In the genomic region with DNA sequence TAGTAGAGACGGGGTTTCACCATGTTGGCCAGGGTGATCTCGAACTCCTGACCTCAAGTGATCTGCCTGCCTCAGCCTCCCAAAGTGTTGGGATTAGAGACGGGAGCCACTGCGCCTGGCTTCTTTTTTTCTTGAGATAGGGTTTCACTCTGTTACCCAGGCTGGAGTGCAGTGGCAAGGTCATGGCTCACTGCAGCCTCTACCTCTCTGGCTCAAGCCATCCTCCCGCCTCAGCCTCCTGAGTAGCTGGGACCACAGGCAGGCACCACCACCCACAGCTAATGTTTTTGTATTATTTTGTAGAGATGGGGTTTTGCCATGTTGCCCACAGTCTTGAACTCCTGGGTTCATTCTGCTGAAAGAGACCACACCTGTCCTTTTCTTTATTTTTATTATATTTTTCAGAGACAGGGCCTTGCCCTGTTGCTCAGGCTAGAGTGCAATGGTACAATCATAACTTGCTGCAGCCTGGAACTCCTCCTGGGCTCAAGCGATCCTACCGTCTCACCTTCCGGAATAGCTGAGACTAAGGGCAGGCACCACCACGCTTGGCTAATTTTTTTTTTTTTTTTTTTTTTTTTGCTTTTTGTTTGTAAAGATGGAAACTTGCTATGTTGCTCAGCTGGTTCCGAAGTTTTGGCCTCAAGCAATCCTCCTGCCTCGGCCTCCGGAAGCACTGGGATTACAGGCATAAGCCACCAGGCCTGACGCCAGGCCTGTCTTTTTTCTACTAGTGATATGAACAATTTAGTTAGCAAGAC, we compare ENCODE assay signal across 11 cellular contexts. TPM values are rescaled to one million over a fixed set of nuclear protein-coding genes. Genes with fewer than 3 reads are reported as not detected.
DNase-seq lines count a peak whose midpoint lies in the region; ATAC-seq and TF ChIP-seq lines count a peak whose summit lies in the region.
"Had no signal": no experiment of that assay in that cellular context is flagged by ENCODE, and none has a peak within 500 bp of the region (broad histone marks: within the 10 kb centered on the region; RNA-seq: fewer than 3 reads in every experiment).

No MANE protein-coding gene starts in this region.

- H3K27me3 ChIP-seq in mesenchymal stem cell (ENCODE audit: control insufficient read depth in 1 of 2, insufficient read depth in 1 of 2, low read length in 2 of 2) (no peaks in the 10 kb centered on the region), upper lobe of right lung (no peaks in the 10 kb centered on the region)

- no peaks in the 10 kb centered on the region for H3K9me3 Mint-ChIP-seq in activated naive CD8-positive, alpha-beta T cell (ENCODE audit: low read depth)
- H3K9me3 Mint-ChIP-seq in activated naive CD8-positive, alpha-beta T cell treated with anti-CD3 and anti-CD28 coated beads for 36 hours, result no peaks in the 10 kb centered on the region
- H3K9me3 Mint-ChIP-seq in chondrocyte (ENCODE audit: low read depth), result no peaks in the 10 kb centered on the region
- H3K9me3 Mint-ChIP-seq: naive B cell had no signal

- no peak overlapping the region for H4K91ac ChIP-seq in mesenchymal stem cell (ENCODE audit: low read length)

- no peak overlapping the region for H4K8ac ChIP-seq in mesenchymal stem cell (ENCODE audit: low read length)

- no peak overlapping the region for H2BK5ac ChIP-seq in mesenchymal stem cell (ENCODE audit: low read depth, low read length, poor library complexity, severe bottlenecking)

- TF ChIP-seq CTCF in chondrocyte (IDR thresholded peaks at IDR 0.05) (no peak), upper lobe of right lung (IDR thresholded peaks at IDR 0.05) (no peak)

- H3K27ac Mint-ChIP-seq in activated naive CD8-positive, alpha-beta T cell, result no peak overlapping the region
- H3K27ac Mint-ChIP-seq in activated naive CD8-positive, alpha-beta T cell treated with anti-CD3 and anti-CD28 coated beads for 36 hours, result no peak overlapping the region
- H3K27ac Mint-ChIP-seq in chondrocyte (ENCODE audit: unreplicated experiment), result peak overlapping the region; percentile 90

- no peak overlapping the region for H3K23ac ChIP-seq in mesenchymal stem cell (ENCODE audit: low read length in 2 of 2)

- WGBS in mesenchymal stem cell, result 84% methylated on average over 11 of the region's 13 CpGs

- H3K27ac ChIP-seq in mesenchymal stem cell (ENCODE audit: low read length, poor library complexity, severe bottlenecking) (peak overlapping the region; percentile 76), upper lobe of right lung (peak overlapping the region; percentile 95)
- H3K27ac ChIP-seq: BLaER1 had no signal

- peaks cover 44% of the 10 kb centered on the region for H3K4me1 Mint-ChIP-seq in activated naive CD8-positive, alpha-beta T cell (ENCODE audit: low read depth)
- H3K4me1 Mint-ChIP-seq in activated naive CD8-positive, alpha-beta T cell treated with anti-CD3 and anti-CD28 coated beads for 36 hours, result peaks cover 45% of the 10 kb centered on the region
- peaks cover 74% of the 10 kb centered on the region for H3K4me1 Mint-ChIP-seq in chondrocyte (ENCODE audit: low read depth)

- peak overlapping the region; percentile 39 for H3K4me2 ChIP-seq in mesenchymal stem cell (ENCODE audit: low read length, poor library complexity, severe bottlenecking)
- H3K4me2 ChIP-seq: BLaER1 had no signal

- H3K36me3 ChIP-seq in mesenchymal stem cell (ENCODE audit: control insufficient read depth in 1 of 2, insufficient read depth in 2 of 2, low read depth in 1 of 2, low read length in 2 of 2), result peaks cover 4 to 52% of the 10 kb centered on the region in 2 experiments
- H3K36me3 ChIP-seq in upper lobe of right lung, result no peaks in the 10 kb centered on the region
- H3K36me3 ChIP-seq: BLaER1 had no signal

- intact Hi-C loops in upper lobe of right lung (cut with DNase I), result no loop called here

- no peak overlapping the region for H3K18ac ChIP-seq in mesenchymal stem cell (ENCODE audit: low read depth in 1 of 2, low read length in 2 of 2)

- no peak overlapping the region for H2BK120ac ChIP-seq in mesenchymal stem cell (ENCODE audit: low read depth, low read length)

- no peak overlapping the region for H3K14ac ChIP-seq in mesenchymal stem cell (ENCODE audit: low read length in 2 of 2)

- peak overlapping the region; percentile 40 for H3K4me3 Mint-ChIP-seq in activated naive CD8-positive, alpha-beta T cell
- no peak overlapping the region for H3K4me3 Mint-ChIP-seq in activated naive CD8-positive, alpha-beta T cell treated with anti-CD3 and anti-CD28 coated beads for 36 hours
- peak overlapping the region; percentile 98 for H3K4me3 Mint-ChIP-seq in chondrocyte (ENCODE audit: unreplicated experiment)

- peaks cover 2% of the 10 kb centered on the region for H3K79me1 ChIP-seq in mesenchymal stem cell (replicated peaks; ENCODE audit: low read length, poor library complexity, severe bottlenecking)

- peak overlapping the region in 1 of 2 experiments; percentile 38 for H2BK12ac ChIP-seq in mesenchymal stem cell (ENCODE audit: low read length in 2 of 2)

- H3K4me1 ChIP-seq in mesenchymal stem cell (ENCODE audit: control insufficient read depth, insufficient read depth, low read depth, low read length), result peaks cover 51% of the 10 kb centered on the region
- peaks cover 67% of the 10 kb centered on the region for H3K4me1 ChIP-seq in upper lobe of right lung

- no peak for ATAC-seq in upper lobe of right lung
- no peak for ATAC-seq in HG02798 (IDR thresholded peaks at IDR 0.05; ENCODE audit: poor library complexity, unreplicated experiment)
- no peak for ATAC-seq in activated CD4-positive, CD25-positive, alpha-beta regulatory T cell treated with anti-CD3 and anti-CD28 coated beads, Interleukin-2, amount 50 U/mL, for 24 hours

- no peak overlapping the region for H2AFZ ChIP-seq in mesenchymal stem cell (ENCODE audit: low read depth, low read length)

- peak overlapping the region; percentile 99 for H3K9ac ChIP-seq in mesenchymal stem cell (ENCODE audit: low read length)
- H3K9ac ChIP-seq: BLaER1 had no signal

- H2AK5ac ChIP-seq in mesenchymal stem cell (ENCODE audit: low read length, severe bottlenecking), result no peak overlapping the region

- H2BK15ac ChIP-seq in mesenchymal stem cell (ENCODE audit: low read depth, poor library complexity, severe bottlenecking), result no peak overlapping the region

- peak overlapping the region; percentile 39 to 89 for H3K4me3 ChIP-seq in mesenchymal stem cell (ENCODE audit: insufficient read depth in 1 of 2, low read depth in 1 of 2, low read length in 2 of 2)
- peak overlapping the region; percentile 93 for H3K4me3 ChIP-seq in upper lobe of right lung
- H3K4me3 ChIP-seq: BLaER1 had no signal

- H3K36me3 Mint-ChIP-seq in activated naive CD8-positive, alpha-beta T cell, result peaks cover 4% of the 10 kb centered on the region
- peaks cover 8% of the 10 kb centered on the region for H3K36me3 Mint-ChIP-seq in activated naive CD8-positive, alpha-beta T cell treated with anti-CD3 and anti-CD28 coated beads for 36 hours
- peaks cover 17% of the 10 kb centered on the region for H3K36me3 Mint-ChIP-seq in chondrocyte (ENCODE audit: low read depth)

- H3K27me3 Mint-ChIP-seq in activated naive CD8-positive, alpha-beta T cell, result no peaks in the 10 kb centered on the region
- peaks cover 34% of the 10 kb centered on the region for H3K27me3 Mint-ChIP-seq in activated naive CD8-positive, alpha-beta T cell treated with anti-CD3 and anti-CD28 coated beads for 36 hours
- H3K27me3 Mint-ChIP-seq in chondrocyte (ENCODE audit: low read depth), result no peaks in the 10 kb centered on the region

- no peak for DNase-seq in activated naive CD8-positive, alpha-beta T cell treated with anti-CD3 and anti-CD28 coated beads for 36 hours
- DNase-seq in chondrocyte (ENCODE audit: low spot score), result no peak
- DNase-seq in mesenchymal stem cell, result peak; percentile 51
- DNase-seq in upper lobe of right lung, result no peak
- DNase-seq in NCI-H748 treated with DMSO at 0.1 percent for 48 hours (lab: John Stamatoyannopoulos, UW), result no peak
- DNase-seq: naive B cell, NCI-H2029 had no signal

- no peak overlapping the region for H3K4ac ChIP-seq in mesenchymal stem cell (ENCODE audit: low read depth in 1 of 2, low read length in 2 of 2)

- no peaks in the 10 kb centered on the region for H3K9me3 ChIP-seq in mesenchymal stem cell (ENCODE audit: control insufficient read depth, low read length)
- H3K9me3 ChIP-seq in upper lobe of right lung, result no peaks in the 10 kb centered on the region
- H3K9me3 ChIP-seq: BLaER1 had no signal

RNA-seq across cellular contexts. Expression of gene LMNA, which starts 3.1 kb away (rescaled TPM):
- 10 to 100 TPM; 32.3 to 37.8 TPM for total RNA-seq in activated naive CD8-positive, alpha-beta T cell treated with anti-CD3 and anti-CD28 coated beads for 36 hours
- total RNA-seq in chondrocyte (641 to 675 TPM (median 641 TPM) in 3 replicates), upper lobe of right lung (235 TPM)
- 732 TPM for polyA plus RNA-seq in mesenchymal stem cell (2013, experiment 1 of 2)
- polyA plus RNA-seq in mesenchymal stem cell (2013, experiment 2 of 2), result 747 TPM

RNA-seq across cellular contexts. Expression of gene MEX3A, which starts 35.3 kb away (rescaled TPM):
- total RNA-seq in activated naive CD8-positive, alpha-beta T cell treated with anti-CD3 and anti-CD28 coated beads for 36 hours, result under 1 TPM; 0.34 to 0.35 TPM
- total RNA-seq in chondrocyte, result 11.7 to 12.7 TPM (median 12.0 TPM) in 3 replicates
- polyA plus RNA-seq in mesenchymal stem cell (2013, experiment 1 of 2), result 10.4 TPM
- 10.7 TPM for polyA plus RNA-seq in mesenchymal stem cell (2013, experiment 2 of 2)
- 0.52 TPM for total RNA-seq in upper lobe of right lung

RNA-seq across cellular contexts. Expression of gene SEMA4A, which starts 35.8 kb away (rescaled TPM):
- total RNA-seq in activated naive CD8-positive, alpha-beta T cell treated with anti-CD3 and anti-CD28 coated beads for 36 hours, result 10 to 100 TPM; 13.2 to 16.1 TPM
- total RNA-seq in chondrocyte, result 1.6 to 2.5 TPM (median 2.0 TPM) in 3 replicates
- 0.61 TPM for polyA plus RNA-seq in mesenchymal stem cell (2013, experiment 1 of 2)
- 0.40 TPM for polyA plus RNA-seq in mesenchymal stem cell (2013, experiment 2 of 2)
- 30.7 TPM for total RNA-seq in upper lobe of right lung

RNA-seq across cellular contexts. Expression of gene RAB25, which starts 56.6 kb away (rescaled TPM):
- total RNA-seq in activated naive CD8-positive, alpha-beta T cell treated with anti-CD3 and anti-CD28 coated beads for 36 hours, result under 1 TPM; 0.64 to 0.99 TPM
- total RNA-seq in chondrocyte (not detected in 3 replicates), upper lobe of right lung (62.0 TPM)
- not detected for polyA plus RNA-seq in mesenchymal stem cell (2013, experiment 1 of 2)
- not detected for polyA plus RNA-seq in mesenchymal stem cell (2013, experiment 2 of 2)
